Comparison of ENCODE assay signal across 8 cellular contexts in genomic region chr2:28751956-28752607, GRCh38. TPM values are rescaled to one million over a fixed set of nuclear protein-coding genes. Genes with fewer than 3 reads are reported as not detected.
A peak's percentile ranks its signal among the peaks of the same experiment; 100 is the strongest.
DNase-seq lines count a peak whose midpoint lies in the region; ATAC-seq and TF ChIP-seq lines count a peak whose summit lies in the region.

No MANE protein-coding gene starts in this region.

- TF ChIP-seq CTCF in heart right ventricle (IDR thresholded peaks at IDR 0.05) (no peak), prostate gland (IDR thresholded peaks at IDR 0.05) (no peak)

- peaks cover 8 to 63% (median 50%) of the 10 kb centered on the region in 9 donors for H3K4me1 ChIP-seq in heart right ventricle
- H3K4me1 ChIP-seq in prostate gland (replicated peaks) = peaks cover 23% of the 10 kb centered on the region

- H3K36me3 ChIP-seq in heart right ventricle (no peaks in the 10 kb centered on the region), prostate gland (no peaks in the 10 kb centered on the region)

- intact Hi-C loops in heart right ventricle (cut with DNase I) (loop anchor here in 8 of 10 donors (1.0 to 10.0 kb wide), 13 partner anchors 69 to 187 kb away; no protein-coding TSS in a partner anchor), prostate gland (cut with DNase I) (loop anchor here (2.0 to 10.0 kb wide), 3 partner anchors 87 to 157 kb away; no protein-coding TSS in a partner anchor)

- H3K27ac ChIP-seq in heart right ventricle (peak overlapping the region; percentile 95 to 100 (median 100)), prostate gland (peak overlapping the region; percentile 100)

- ATAC-seq in HG02571 (IDR thresholded peaks at IDR 0.05; ENCODE audit: unreplicated experiment) (peak; percentile 29), heart right ventricle (peak; percentile 20 to 76 (median 40))

- H3K27me3 ChIP-seq in heart right ventricle (no peaks in the 10 kb centered on the region), prostate gland (replicated peaks; ENCODE audit: insufficient read depth) (no peaks in the 10 kb centered on the region)

- peak overlapping the region; percentile 76 to 98 (median 94) for H3K4me3 ChIP-seq in heart right ventricle
- H3K4me3 ChIP-seq in prostate gland = peak overlapping the region; percentile 99 to 100

- no peak for TF ChIP-seq POLR2A in prostate gland (IDR thresholded peaks at IDR 0.05)

- H3K9me3 ChIP-seq in heart right ventricle = no peaks in the 10 kb centered on the region
- H3K9me3 ChIP-seq in prostate gland = no peaks in the 10 kb centered on the region

- 1% methylated on average over 64 to 75 of the region's 75 CpGs for WGBS in heart right ventricle, 2 donors
- WGBS in prostate gland = under 1% methylated on average over 57 of the region's 75 CpGs

- DNase-seq in stimulated activated CD4-positive, alpha-beta T cell treated with anti-CD3 and anti-CD28 coated beads, Interleukin-1b, Interleukin-23, amount 100 ng/mL, for 48 hours = peak; percentile 16
- no peak for DNase-seq in stimulated activated CD4-positive, alpha-beta T cell treated with anti-CD3 and anti-CD28 coated beads, Interleukin-12 subunit alpha, Interleukin-12 subunit beta, amount 100 ng/mL, for 4 hours
- DNase-seq in NCI-H69 (lab: John Stamatoyannopoulos, UW) (peak; percentile 55), heart right ventricle (peak in 1 of 2 donors; percentile 25), prostate gland (ENCODE audit: low spot score) (no peak), pons (ENCODE audit: low spot score) (no peak)
- peak; percentile 33 for DNase-seq in activated naive CD4-positive, alpha-beta T cell treated with anti-CD3 and anti-CD28 coated beads, Interleukin-2, amount 50 U/mL, for 16 hours

RNA-seq across cellular contexts. Expression of gene PPP1CB, which starts 0.5 kb away (rescaled TPM):
- total RNA-seq in heart right ventricle (100 to 1,000 TPM; 381 to 525 (median 432) TPM), prostate gland (100 to 1,000 TPM; 177 to 260 TPM)
- 100 to 1,000 TPM in 1 of 2 donors, 10 to 100 TPM in 1; 81.8 to 101 TPM for polyA plus RNA-seq in heart right ventricle

RNA-seq across cellular contexts. Expression of gene SPDYA, which starts 58.6 kb away (rescaled TPM):
- total RNA-seq in heart right ventricle (under 1 TPM; 0.16 to 0.46 (median 0.28) TPM), prostate gland (1 to 10 TPM in 1 of 2 donors, under 1 TPM in 1; 0.73 to 7.3 TPM)
- under 1 TPM; 0.07 to 0.15 TPM for polyA plus RNA-seq in heart right ventricle

Comparison
In these comparisons a context has a peak if more than half of its experiments do, and no peak if none do; other contexts are left out.
1. DNase-seq: peak in stimulated activated CD4-positive, alpha-beta T cell treated with anti-CD3 and anti-CD28 coated beads, Interleukin-1b, Interleukin-23, amount 100 ng/mL, for 48 hours (single experiment), NCI-H69 (single experiment) and activated naive CD4-positive, alpha-beta T cell treated with anti-CD3 and anti-CD28 coated beads, Interleukin-2, amount 50 U/mL, for 16 hours (single experiment); none in stimulated activated CD4-positive, alpha-beta T cell treated with anti-CD3 and anti-CD28 coated beads, Interleukin-12 subunit alpha, Interleukin-12 subunit beta, amount 100 ng/mL, for 4 hours (single experiment), prostate gland (single experiment) and pons (single experiment).